In the genomic region with DNA sequence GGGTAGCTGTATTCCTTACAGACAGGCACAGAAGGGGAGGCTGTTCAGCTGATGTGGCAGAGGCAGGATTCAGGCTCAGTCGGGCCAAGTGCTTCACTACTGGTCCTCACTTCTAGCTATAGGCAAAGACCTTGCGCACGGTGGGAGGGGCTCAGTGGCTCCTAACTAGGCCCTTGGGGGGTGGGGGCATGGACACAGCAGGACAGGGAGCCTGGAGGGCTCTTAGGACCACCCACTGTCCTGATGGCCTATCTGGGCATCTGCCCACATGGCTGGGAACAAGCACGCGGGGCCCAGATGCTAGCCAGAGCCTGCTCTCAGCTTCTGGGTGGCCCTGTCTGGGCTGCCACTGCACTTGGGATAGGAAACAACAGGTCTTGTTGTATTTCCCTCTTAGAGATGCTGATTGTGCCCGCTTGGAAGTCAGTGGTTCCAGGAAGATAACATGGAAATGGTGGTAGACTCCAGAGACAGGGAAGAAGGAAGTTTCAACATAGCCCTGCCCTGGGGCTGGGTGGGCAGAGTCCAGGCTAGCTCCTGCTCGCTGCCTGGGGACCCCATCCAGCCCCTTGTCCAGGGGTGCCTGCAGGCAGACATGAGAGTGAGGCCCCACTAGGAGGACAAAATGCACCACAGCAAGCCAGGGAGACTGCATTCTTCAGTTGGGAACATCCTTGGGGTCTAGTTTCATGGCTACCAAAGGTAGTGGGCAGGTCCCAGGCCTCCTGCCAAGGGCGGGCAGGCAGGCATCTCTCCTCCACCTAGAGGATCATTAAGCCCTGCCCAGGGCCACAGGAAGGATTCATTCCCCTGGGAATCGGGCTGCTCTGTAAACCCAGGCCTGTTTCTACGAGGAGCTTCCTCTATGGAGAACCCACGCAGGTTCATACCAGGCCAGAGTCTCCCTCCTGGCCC, we compare ENCODE assay signal across 1 cellular context.
TF ChIP-seq lines count a peak whose summit lies in the region.

No MANE protein-coding gene starts in this region.

TF ChIP-seq in GM23338, 12 proteins besides CTCF, POLR2A, EP300 and RAD21 (continued from another document):
- TF ChIP-seq, protein P1, sequence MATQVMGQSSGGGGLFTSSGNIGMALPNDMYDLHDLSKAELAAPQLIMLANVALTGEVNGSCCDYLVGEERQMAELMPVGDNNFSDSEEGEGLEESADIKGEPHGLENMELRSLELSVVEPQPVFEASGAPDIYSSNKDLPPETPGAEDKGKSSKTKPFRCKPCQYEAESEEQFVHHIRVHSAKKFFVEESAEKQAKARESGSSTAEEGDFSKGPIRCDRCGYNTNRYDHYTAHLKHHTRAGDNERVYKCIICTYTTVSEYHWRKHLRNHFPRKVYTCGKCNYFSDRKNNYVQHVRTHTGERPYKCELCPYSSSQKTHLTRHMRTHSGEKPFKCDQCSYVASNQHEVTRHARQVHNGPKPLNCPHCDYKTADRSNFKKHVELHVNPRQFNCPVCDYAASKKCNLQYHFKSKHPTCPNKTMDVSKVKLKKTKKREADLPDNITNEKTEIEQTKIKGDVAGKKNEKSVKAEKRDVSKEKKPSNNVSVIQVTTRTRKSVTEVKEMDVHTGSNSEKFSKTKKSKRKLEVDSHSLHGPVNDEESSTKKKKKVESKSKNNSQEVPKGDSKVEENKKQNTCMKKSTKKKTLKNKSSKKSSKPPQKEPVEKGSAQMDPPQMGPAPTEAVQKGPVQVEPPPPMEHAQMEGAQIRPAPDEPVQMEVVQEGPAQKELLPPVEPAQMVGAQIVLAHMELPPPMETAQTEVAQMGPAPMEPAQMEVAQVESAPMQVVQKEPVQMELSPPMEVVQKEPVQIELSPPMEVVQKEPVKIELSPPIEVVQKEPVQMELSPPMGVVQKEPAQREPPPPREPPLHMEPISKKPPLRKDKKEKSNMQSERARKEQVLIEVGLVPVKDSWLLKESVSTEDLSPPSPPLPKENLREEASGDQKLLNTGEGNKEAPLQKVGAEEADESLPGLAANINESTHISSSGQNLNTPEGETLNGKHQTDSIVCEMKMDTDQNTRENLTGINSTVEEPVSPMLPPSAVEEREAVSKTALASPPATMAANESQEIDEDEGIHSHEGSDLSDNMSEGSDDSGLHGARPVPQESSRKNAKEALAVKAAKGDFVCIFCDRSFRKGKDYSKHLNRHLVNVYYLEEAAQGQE (IDR thresholded peaks at IDR 0.05; ENCODE audit: unreplicated experiment), result no peak
